1 cellular context compared by ENCODE assay signal in the genomic region with DNA sequence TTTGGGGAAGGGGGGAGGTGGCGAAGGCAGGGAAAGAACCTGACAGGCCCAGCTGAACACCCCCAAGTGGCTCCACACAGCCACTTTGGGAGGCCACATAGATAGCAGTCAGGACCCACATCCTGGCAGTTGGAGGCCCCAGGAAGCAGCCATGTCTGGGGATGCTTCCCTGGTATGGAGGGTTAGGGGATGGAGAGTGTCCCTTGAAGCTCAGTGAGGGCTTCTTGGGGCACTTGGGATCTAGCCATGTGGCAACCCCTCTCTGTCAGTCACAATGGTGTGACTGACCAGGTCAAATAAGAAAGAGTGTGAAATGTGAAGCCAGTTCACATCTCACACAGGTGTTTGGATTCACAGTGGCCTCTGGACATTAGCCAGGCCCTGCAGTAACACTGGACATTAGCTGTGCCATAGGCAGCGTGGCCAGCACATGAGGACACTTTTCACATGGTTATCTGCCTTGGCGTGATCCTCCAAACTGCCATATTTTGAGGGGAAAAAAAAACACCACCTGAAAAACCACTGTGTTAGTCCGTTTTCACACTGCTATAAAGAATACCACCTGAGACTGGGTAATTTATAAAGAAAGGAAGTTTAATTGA.
TF ChIP-seq lines count a peak whose summit lies in the region.

No MANE protein-coding gene starts in this region.

TF ChIP-seq in WTC11, 78 proteins besides CTCF, POLR2A, EP300 and RAD21 (continued from another document):
- TF ChIP-seq HMGXB4 (CRISPR knock-in tag; IDR thresholded peaks at IDR 0.05), result no peak
TF ChIP-seq in WTC11: peak in this region for 1.
